In the genomic region with DNA sequence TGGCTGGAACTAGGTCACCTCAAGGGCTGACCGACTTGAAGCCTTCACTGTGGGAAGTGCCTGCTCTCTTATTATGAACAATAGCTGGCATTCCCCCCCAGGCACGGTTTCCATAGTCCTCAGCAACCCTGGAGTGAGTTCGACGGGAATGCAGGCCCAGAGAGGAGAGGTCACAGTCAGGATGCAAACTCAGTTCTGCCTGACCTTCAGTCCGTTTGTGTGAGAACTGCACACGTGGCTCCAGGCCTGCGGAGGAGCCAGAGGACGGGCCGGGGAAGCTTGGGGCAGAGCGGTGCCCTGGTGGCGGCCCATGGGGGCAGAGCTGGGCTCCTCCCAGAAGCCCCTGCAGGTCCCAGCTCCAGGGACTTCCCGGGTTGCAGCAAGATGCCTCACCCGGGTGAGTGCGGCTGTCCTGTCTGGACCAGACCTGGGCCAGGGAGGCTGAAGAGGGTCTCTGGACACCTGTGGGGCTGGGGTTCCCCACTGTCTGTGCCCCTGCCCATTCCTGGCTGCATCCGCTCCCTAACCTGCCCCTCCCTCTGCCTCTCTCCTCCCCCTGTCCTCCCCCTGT, we compare ENCODE assay signal across 17 cellular contexts. TPM values are rescaled to one million over a fixed set of nuclear protein-coding genes. Genes with fewer than 3 reads are reported as not detected.
DNase-seq lines count a peak whose midpoint lies in the region; ATAC-seq, FAIRE-seq and TF ChIP-seq lines count a peak whose summit lies in the region.
"Had no signal": no experiment of that assay in that cellular context is flagged by ENCODE, and none has a peak within 500 bp of the region (broad histone marks: within the 10 kb centered on the region; RNA-seq: fewer than 3 reads in every experiment).

No MANE protein-coding gene starts in this region.

- no peaks in the 10 kb centered on the region for H3K4me1 Mint-ChIP-seq in natural killer cell treated with Interleukin-12 subunit alpha and Interleukin-12 subunit beta and Interleukin-15 and Interleukin-18, amount 100 ng/mL, for 72 hours (ENCODE audit: low read depth in 2 of 2)
- H3K4me1 Mint-ChIP-seq in natural killer cell, result no peaks in the 10 kb centered on the region
- H3K4me1 Mint-ChIP-seq in endodermal cell, result peaks cover 22% of the 10 kb centered on the region
- peaks cover 12% of the 10 kb centered on the region for H3K4me1 Mint-ChIP-seq in neural crest cell
- H3K4me1 Mint-ChIP-seq: activated CD4-positive, alpha-beta T cell treated with anti-CD3 and anti-CD28 coated beads for 36 hours; activated CD8-positive, alpha-beta memory T cell treated with anti-CD3 and anti-CD28 coated beads, Interleukin-2, amount 10 ng/mL, durations not matched to agents 7 days and 5 days had no signal

- no peak for FAIRE-seq in frontal cortex (lab: Jason Lieb, UNC)
- FAIRE-seq: colon, GM12878, small intestine had no signal

- TF ChIP-seq CTCF in natural killer cell (IDR thresholded peaks at IDR 0.05) (no peak), endodermal cell (conservative IDR thresholded peaks at IDR 0.05) (peak; percentile 67), neural crest cell (conservative IDR thresholded peaks at IDR 0.05) (no peak)

- H3K36me3 ChIP-seq in endodermal cell (ENCODE audit: control insufficient read depth, insufficient read depth, low read length), result no peaks in the 10 kb centered on the region

- no peak overlapping the region for H3K9ac ChIP-seq in endodermal cell (ENCODE audit: extremely low read depth, low read length, poor library complexity, severe bottlenecking)

- H3K36me3 Mint-ChIP-seq in natural killer cell treated with Interleukin-12 subunit alpha and Interleukin-12 subunit beta and Interleukin-15 and Interleukin-18, amount 100 ng/mL, for 72 hours, result no peaks in the 10 kb centered on the region
- no peaks in the 10 kb centered on the region for H3K36me3 Mint-ChIP-seq in natural killer cell
- peaks cover 22% of the 10 kb centered on the region for H3K36me3 Mint-ChIP-seq in endodermal cell (ENCODE audit: low read depth)
- no peaks in the 10 kb centered on the region for H3K36me3 Mint-ChIP-seq in neural crest cell (ENCODE audit: low read depth)
- H3K36me3 Mint-ChIP-seq: activated CD8-positive, alpha-beta memory T cell treated with anti-CD3 and anti-CD28 coated beads, Interleukin-2, amount 10 ng/mL, durations not matched to agents 7 days and 5 days had no signal

- 63 to 70% methylated on average over 15 of the region's 15 CpGs for WGBS in endodermal cell (ENCODE audit: insufficient coverage in 1 of 2, insufficient read length in 1 of 2), 2 experiments

- H3K27ac ChIP-seq in endodermal cell (ENCODE audit: low read depth, low read length), result peak overlapping the region; percentile 47

- no peaks in the 10 kb centered on the region for H3K27me3 ChIP-seq in endodermal cell (ENCODE audit: control insufficient read depth, insufficient read depth, low read length, poor library complexity, severe bottlenecking)

- DNase-seq in natural killer cell treated with Interleukin-12 subunit alpha and Interleukin-12 subunit beta and Interleukin-15 and Interleukin-18, amount 100 ng/mL, for 72 hours (ENCODE audit: low spot score), result no peak
- no peak for DNase-seq in natural killer cell
- peak; percentile 84 for DNase-seq in endodermal cell
- no peak for DNase-seq in neural crest cell (ENCODE audit: low read depth, low spot score)
- DNase-seq in superior temporal gyrus (ENCODE audit: extremely low spot score), result no peak
- no peak for DNase-seq in frontal cortex (ENCODE audit: low spot score in 2 of 2)
- DNase-seq in NCI-H774 (lab: John Stamatoyannopoulos, UW), result no peak
- DNase-seq in activated CD4-positive, CD25-positive, alpha-beta regulatory T cell treated with anti-CD3 and anti-CD28 coated beads, Interleukin-2, amount 50 U/mL, for 72 hours, result no peak
- DNase-seq: activated CD4-positive, alpha-beta T cell treated with anti-CD3 and anti-CD28 coated beads for 36 hours; activated CD8-positive, alpha-beta memory T cell treated with anti-CD3 and anti-CD28 coated beads, Interleukin-2, amount 10 ng/mL, durations not matched to agents 7 days and 5 days; activated effector memory CD4-positive, alpha-beta T cell treated with anti-CD3 and anti-CD28 coated beads, Interleukin-2, amount 50 U/mL, for 16 hours; Calu3; NCI-H345; small intestine; stimulated activated CD4-positive, alpha-beta T cell treated with anti-CD3 and anti-CD28 coated beads, Interleukin-4, amount 100 ng/mL, for 24 hours had no signal

- intact Hi-C loops in natural killer cell (cut with micrococcal nuclease), result no loop called here

- peaks cover 19% of the 10 kb centered on the region for H3K4me1 ChIP-seq in endodermal cell (ENCODE audit: control insufficient read depth, insufficient read depth, low read length)

- H3K9me3 Mint-ChIP-seq in natural killer cell treated with Interleukin-12 subunit alpha and Interleukin-12 subunit beta and Interleukin-15 and Interleukin-18, amount 100 ng/mL, for 72 hours, result no peaks in the 10 kb centered on the region
- H3K9me3 Mint-ChIP-seq in natural killer cell (no peaks in the 10 kb centered on the region), endodermal cell (no peaks in the 10 kb centered on the region), neural crest cell (no peaks in the 10 kb centered on the region)

- no peak overlapping the region for H3K27ac Mint-ChIP-seq in natural killer cell treated with Interleukin-12 subunit alpha and Interleukin-12 subunit beta and Interleukin-15 and Interleukin-18, amount 100 ng/mL, for 72 hours
- H3K27ac Mint-ChIP-seq in natural killer cell (no peak overlapping the region), endodermal cell (peak overlapping the region; percentile 83), neural crest cell (ENCODE audit: unreplicated experiment) (peak overlapping the region; percentile 39)
- H3K27ac Mint-ChIP-seq: activated CD4-positive, alpha-beta T cell treated with anti-CD3 and anti-CD28 coated beads for 36 hours; activated CD8-positive, alpha-beta memory T cell treated with anti-CD3 and anti-CD28 coated beads, Interleukin-2, amount 10 ng/mL, durations not matched to agents 7 days and 5 days had no signal

- ATAC-seq in natural killer cell treated with Interleukin-12 subunit alpha and Interleukin-12 subunit beta and Interleukin-15 and Interleukin-18, amount 100 ng/mL, for 72 hours, result peak; percentile 41 to 59
- no peak for ATAC-seq in natural killer cell
- ATAC-seq: activated CD4-positive, alpha-beta T cell treated with anti-CD3 and anti-CD28 coated beads for 36 hours; activated CD8-positive, alpha-beta memory T cell treated with anti-CD3 and anti-CD28 coated beads, Interleukin-2, amount 10 ng/mL, durations not matched to agents 7 days and 5 days; GM12878 had no signal

- H3K9me3 ChIP-seq in endodermal cell (ENCODE audit: control insufficient read depth, low read length), result no peaks in the 10 kb centered on the region

- H3K4me3 Mint-ChIP-seq in natural killer cell treated with Interleukin-12 subunit alpha and Interleukin-12 subunit beta and Interleukin-15 and Interleukin-18, amount 100 ng/mL, for 72 hours, result no peak overlapping the region
- H3K4me3 Mint-ChIP-seq in natural killer cell (no peak overlapping the region), endodermal cell (no peak overlapping the region), neural crest cell (no peak overlapping the region)
- H3K4me3 Mint-ChIP-seq: activated CD4-positive, alpha-beta T cell treated with anti-CD3 and anti-CD28 coated beads for 36 hours; activated CD8-positive, alpha-beta memory T cell treated with anti-CD3 and anti-CD28 coated beads, Interleukin-2, amount 10 ng/mL, durations not matched to agents 7 days and 5 days had no signal

- H3K27me3 Mint-ChIP-seq in natural killer cell treated with Interleukin-12 subunit alpha and Interleukin-12 subunit beta and Interleukin-15 and Interleukin-18, amount 100 ng/mL, for 72 hours, result no peaks in the 10 kb centered on the region
- H3K27me3 Mint-ChIP-seq in natural killer cell (ENCODE audit: low read depth in 2 of 2), result peaks cover 0 to 3% of the 10 kb centered on the region in 2 donors
- H3K27me3 Mint-ChIP-seq in endodermal cell (ENCODE audit: insufficient read depth), result no peaks in the 10 kb centered on the region
- H3K27me3 Mint-ChIP-seq in neural crest cell (ENCODE audit: low read depth), result no peaks in the 10 kb centered on the region
- H3K27me3 Mint-ChIP-seq: activated CD4-positive, alpha-beta T cell treated with anti-CD3 and anti-CD28 coated beads for 36 hours; activated CD8-positive, alpha-beta memory T cell treated with anti-CD3 and anti-CD28 coated beads, Interleukin-2, amount 10 ng/mL, durations not matched to agents 7 days and 5 days had no signal

- H3K4me3 ChIP-seq in endodermal cell (ENCODE audit: low read length), result no peak overlapping the region
- H3K4me3 ChIP-seq: GM12878 had no signal

RNA-seq across cellular contexts. Expression of a gene that starts 17.2 kb away (rescaled TPM):
- not detected for total RNA-seq in natural killer cell treated with Interleukin-12 subunit alpha and Interleukin-12 subunit beta and Interleukin-15 and Interleukin-18, amount 100 ng/mL, for 72 hours
- total RNA-seq in natural killer cell (not detected), endodermal cell (10 to 100 TPM in 1 of 2 donors, 1 to 10 TPM in 1; 6.9 to 14.3 TPM), neural crest cell (0.34 and 0.86 TPM in 2 replicates), frontal cortex (4.1 TPM)
- 0.71 TPM for polyA plus RNA-seq in endodermal cell (2013, experiment 1 of 2)
- 0.54 TPM for polyA plus RNA-seq in endodermal cell (2013, experiment 2 of 2)
- total RNA-seq: activated CD4-positive, alpha-beta T cell treated with anti-CD3 and anti-CD28 coated beads for 36 hours; activated CD8-positive, alpha-beta memory T cell treated with anti-CD3 and anti-CD28 coated beads, Interleukin-2, amount 10 ng/mL, durations not matched to agents 7 days and 5 days; GM12878 had no signal

RNA-seq across cellular contexts. Expression of a gene that starts 48.0 kb away (rescaled TPM):
- total RNA-seq in natural killer cell treated with Interleukin-12 subunit alpha and Interleukin-12 subunit beta and Interleukin-15 and Interleukin-18, amount 100 ng/mL, for 72 hours, result 100 to 1,000 TPM; 122 to 163 TPM
- total RNA-seq in natural killer cell (10 to 100 TPM; 75.8 to 79.8 (median 76.4) TPM), endodermal cell (100 to 1,000 TPM; 129 to 144 TPM), neural crest cell (59.2 and 63.9 TPM in 2 replicates), frontal cortex (84.4 TPM)
- 88.4 TPM for polyA plus RNA-seq in endodermal cell (2013, experiment 1 of 2)
- polyA plus RNA-seq in endodermal cell (2013, experiment 2 of 2), result 90.0 TPM

RNA-seq across cellular contexts. Expression of a gene that starts 58.0 kb away (rescaled TPM):
- total RNA-seq in natural killer cell treated with Interleukin-12 subunit alpha and Interleukin-12 subunit beta and Interleukin-15 and Interleukin-18, amount 100 ng/mL, for 72 hours, result 10 to 100 TPM; 37.4 to 38.2 TPM
- total RNA-seq in natural killer cell (10 to 100 TPM; 19.1 to 28.7 (median 23.3) TPM), endodermal cell (10 to 100 TPM; 37.5 to 44.2 TPM), neural crest cell (36.5 and 37.5 TPM in 2 replicates), frontal cortex (31.8 TPM)
- 41.3 TPM for polyA plus RNA-seq in endodermal cell (2013, experiment 1 of 2)
- polyA plus RNA-seq in endodermal cell (2013, experiment 2 of 2), result 36.1 TPM

Comparison
In these comparisons a context has a peak if more than half of its experiments do, and no peak if none do; other contexts are left out.
1. ATAC-seq: peak in natural killer cell treated with Interleukin-12 subunit alpha and Interleukin-12 subunit beta and Interleukin-15 and Interleukin-18, amount 100 ng/mL, for 72 hours (2 of 2); none in natural killer cell (0 of 3).
2. H3K27ac Mint-ChIP-seq: peak in endodermal cell (single experiment) and neural crest cell (single experiment); none in natural killer cell treated with Interleukin-12 subunit alpha and Interleukin-12 subunit beta and Interleukin-15 and Interleukin-18, amount 100 ng/mL, for 72 hours (0 of 2) and natural killer cell (0 of 2).